Comparison of ENCODE assay signal across 13 cellular contexts in genomic region chr3:28971156-28971555, GRCh38.
DNase-seq lines count a peak whose midpoint lies in the region; ATAC-seq, FAIRE-seq and TF ChIP-seq lines count a peak whose summit lies in the region.
"Had no signal": no experiment of that assay in that cellular context is flagged by ENCODE, and none has a peak within 500 bp of the region (broad histone marks: within the 10 kb centered on the region; RNA-seq: fewer than 3 reads in every experiment).

No MANE protein-coding gene starts in this region.

- H3K9me3 Mint-ChIP-seq in GM23338: no peaks in the 10 kb centered on the region; the same call in 2 of the 3 replicates

- H3K4me1 ChIP-seq in GM23338 (ENCODE audit: insufficient read depth): no peaks in the 10 kb centered on the region
- no peaks in the 10 kb centered on the region for H3K4me1 ChIP-seq in kidney (ENCODE audit: control insufficient read depth in 1 of 2, insufficient read depth in 1 of 2, low read depth in 1 of 2, low read length in 2 of 2)
- no peaks in the 10 kb centered on the region for H3K4me1 ChIP-seq in aorta (ENCODE audit: control insufficient read depth in 1 of 2, insufficient read depth in 2 of 2, low read length in 2 of 2)
- no peaks in the 10 kb centered on the region for H3K4me1 ChIP-seq in HAP-1
- H3K4me1 ChIP-seq: BLaER1 treated with 17β-estradiol and CSF1 and Interleukin-3, amounts not matched to agents 10 nM and 100 nM had no signal

- 0 out of 2 replicates have a peak overlapping the region, but pooled peaks have one; percentile 15 for H3K27ac Mint-ChIP-seq in GM23338
- H3K27ac Mint-ChIP-seq: CD4-positive, CD25-positive, alpha-beta regulatory T cell had no signal

- H3K27me3 ChIP-seq in GM23338 (ENCODE audit: insufficient read depth) (no peaks in the 10 kb centered on the region), aorta (ENCODE audit: control insufficient read depth in 1 of 2, insufficient read depth in 2 of 2, low read length in 1 of 2) (no peaks in the 10 kb centered on the region), HAP-1 (ENCODE audit: low read depth) (no peaks in the 10 kb centered on the region)
- H3K27me3 ChIP-seq: BLaER1 treated with 17β-estradiol and CSF1 and Interleukin-3, amounts not matched to agents 10 nM and 100 nM had no signal

- intact Hi-C loops in kidney (cut with DNase I) (no loop called here), aorta (cut with DNase I) (no loop called here)

- H4K20me1 ChIP-seq in GM23338 (replicated peaks; ENCODE audit: insufficient read depth): no peaks in the 10 kb centered on the region
- H4K20me1 ChIP-seq: BLaER1 treated with 17β-estradiol and CSF1 and Interleukin-3, amounts not matched to agents 10 nM and 100 nM had no signal

- H3K9ac ChIP-seq in kidney (ENCODE audit: low read length in 2 of 2): no peak overlapping the region
- H3K9ac ChIP-seq: BLaER1 treated with 17β-estradiol and CSF1 and Interleukin-3, amounts not matched to agents 10 nM and 100 nM had no signal

- H3K9me3 ChIP-seq in kidney (ENCODE audit: control insufficient read depth in 1 of 2, low read length in 2 of 2) (peaks cover 2 to 7% of the 10 kb centered on the region in 2 donors), aorta (ENCODE audit: control insufficient read depth, low read length) (peaks cover 3% of the 10 kb centered on the region), HAP-1 (no peaks in the 10 kb centered on the region)

- DNase-seq in GM23338 (ENCODE audit: low spot score): no peak
- peak; percentile 53 for DNase-seq in dermis blood vessel endothelial cell
- DNase-seq in kidney: peak; percentile 59
- DNase-seq in aorta: peak; percentile 50 to 75
- DNase-seq in NCI-H526 (lab: John Stamatoyannopoulos, UW): no peak
- DNase-seq in HAP-1 (ENCODE audit: low spot score in 2 of 2): no peak
- DNase-seq: ACHN; CD4-positive, CD25-positive, alpha-beta regulatory T cell had no signal

- no peaks in the 10 kb centered on the region for H3K79me2 ChIP-seq in GM23338 (replicated peaks; ENCODE audit: insufficient read depth)

- no peak overlapping the region for H3K4me3 Mint-ChIP-seq in GM23338
- H3K4me3 Mint-ChIP-seq: CD4-positive, CD25-positive, alpha-beta regulatory T cell had no signal

- FAIRE-seq in kidney (lab: Jason Lieb, UNC): no peak
- FAIRE-seq: GM12878, GM18507, H54 had no signal

- no peak overlapping the region for H3K27ac ChIP-seq in GM23338 (ENCODE audit: low read depth)
- H3K27ac ChIP-seq in kidney (ENCODE audit: low read depth in 2 of 2, low read length in 2 of 2): no peak overlapping the region
- no peak overlapping the region for H3K27ac ChIP-seq in aorta (ENCODE audit: low read depth in 1 of 2, low read length in 2 of 2)
- H3K27ac ChIP-seq: BLaER1 treated with 17β-estradiol and CSF1 and Interleukin-3, amounts not matched to agents 10 nM and 100 nM had no signal

- H3K9me2 ChIP-seq in GM23338 (ENCODE audit: insufficient read depth): no peaks in the 10 kb centered on the region

- no peaks in the 10 kb centered on the region for H3K36me3 Mint-ChIP-seq in GM23338 (ENCODE audit: low read depth)
- H3K36me3 Mint-ChIP-seq: CD4-positive, CD25-positive, alpha-beta regulatory T cell had no signal

- no peak for TF ChIP-seq CTCF in GM23338 (conservative IDR thresholded peaks at IDR 0.05; ENCODE audit: low read depth in 2 of 2)
- TF ChIP-seq CTCF in kidney (IDR thresholded peaks at IDR 0.05; ENCODE audit: borderline replicate concordance, extremely low read depth, insufficient read depth): no peak

- in situ Hi-C loops in HAP-1 (cut with MboI; ENCODE audit: low sequenced_read_pairs): no loop called here

- WGBS in aorta, 2 donors: 4 to 12% methylated on average over 3 of the region's 3 CpGs

- H3K36me3 ChIP-seq in GM23338 (ENCODE audit: insufficient read depth): no peaks in the 10 kb centered on the region
- H3K36me3 ChIP-seq in kidney (ENCODE audit: control insufficient read depth in 1 of 2, insufficient read depth in 2 of 2, low read length in 2 of 2): no peaks in the 10 kb centered on the region
- H3K36me3 ChIP-seq in aorta (ENCODE audit: control insufficient read depth in 1 of 2, insufficient read depth in 2 of 2, low read length in 1 of 2): no peaks in the 10 kb centered on the region
- H3K36me3 ChIP-seq in HAP-1 (replicated peaks): no peaks in the 10 kb centered on the region
- H3K36me3 ChIP-seq: BLaER1 treated with 17β-estradiol and CSF1 and Interleukin-3, amounts not matched to agents 10 nM and 100 nM had no signal

- H3K27me3 Mint-ChIP-seq in GM23338 (ENCODE audit: insufficient read depth, low read depth, poor library complexity): no peaks in the 10 kb centered on the region
- H3K27me3 Mint-ChIP-seq: CD4-positive, CD25-positive, alpha-beta regulatory T cell had no signal

- no peaks in the 10 kb centered on the region for H3K4me1 Mint-ChIP-seq in GM23338

- no peaks in the 10 kb centered on the region for H3F3A ChIP-seq in GM23338 (replicated peaks; ENCODE audit: low read depth)

- no peak overlapping the region for H2AFZ ChIP-seq in GM23338

- ATAC-seq in GM23338 (no peak), aorta (ENCODE audit: low FRiP score) (no peak), HG02885 (IDR thresholded peaks at IDR 0.05; ENCODE audit: poor library complexity, unreplicated experiment) (no peak)
- ATAC-seq: GM12878 had no signal

- no peak overlapping the region for H3K4me3 ChIP-seq in GM23338
- no peak overlapping the region for H3K4me3 ChIP-seq in kidney (ENCODE audit: low read length in 2 of 2)
- H3K4me3 ChIP-seq in aorta (ENCODE audit: low read length in 2 of 2): no peak overlapping the region
- no peak overlapping the region for H3K4me3 ChIP-seq in HAP-1
- H3K4me3 ChIP-seq: BLaER1 treated with 17β-estradiol and CSF1 and Interleukin-3, amounts not matched to agents 10 nM and 100 nM; GM12878 had no signal

- H3K4me2 ChIP-seq in GM23338: no peak overlapping the region
- H3K4me2 ChIP-seq: BLaER1 treated with 17β-estradiol and CSF1 and Interleukin-3, amounts not matched to agents 10 nM and 100 nM had no signal

TF ChIP-seq in GM23338, 12 proteins besides CTCF, POLR2A, EP300 and RAD21 (continues in another document):
- TF ChIP-seq ETS1 (IDR thresholded peaks at IDR 0.05) (no peak), EZH2phosphoT487 (IDR thresholded peaks at IDR 0.05; ENCODE audit: unreplicated experiment) (no peak)

Comparison
In these comparisons a context has a peak if more than half of its experiments do, and no peak if none do; other contexts are left out.
1. DNase-seq: peak in dermis blood vessel endothelial cell (single experiment), kidney (single experiment) and aorta (2 of 2); none in GM23338 (single experiment), NCI-H526 (0 of 2) and HAP-1 (0 of 2).